Comparison of ENCODE assay signal across 8 cellular contexts in genomic region chr11:62552931-62553838, GRCh38. TPM values are rescaled to one million over a fixed set of nuclear protein-coding genes. Genes with fewer than 3 reads are reported as not detected.
DNase-seq lines count a peak whose midpoint lies in the region; ATAC-seq, FAIRE-seq and TF ChIP-seq lines count a peak whose summit lies in the region.

No MANE protein-coding gene starts in this region.

- H3K9ac ChIP-seq in kidney (ENCODE audit: low read length in 2 of 2) = peak overlapping the region; percentile 4 to 51

- peak overlapping the region; percentile 86 to 90 for H3K27ac ChIP-seq in kidney (ENCODE audit: low read depth in 2 of 2, low read length in 2 of 2)

- no peaks in the 10 kb centered on the region for H3K9me3 ChIP-seq in kidney (ENCODE audit: control insufficient read depth in 1 of 2, low read length in 2 of 2)

- intact Hi-C loops in kidney (cut with DNase I) = no loop called here

- peaks cover 57% of the 10 kb centered on the region in 2 donors for H3K4me1 ChIP-seq in kidney (ENCODE audit: control insufficient read depth in 1 of 2, insufficient read depth in 1 of 2, low read depth in 1 of 2, low read length in 2 of 2)

- CTCF ChIA-PET in T-cell (lab: Charles Lee) = interaction anchor here (0.7 to 2.9 kb wide), 8 partner anchors 10 to 755 kb away, joined by 3 to 40 read pairs (median 8); partner anchors contain the start of genes EEF1G (in 1 of the 2) and TUT1 (in 1 of the 2)

- H3K36me3 ChIP-seq in bronchial epithelial cell (ENCODE audit: control insufficient read depth, insufficient read depth, low read length) = no peaks in the 10 kb centered on the region
- peaks cover 0 to 7% of the 10 kb centered on the region in 2 donors for H3K36me3 ChIP-seq in kidney (ENCODE audit: control insufficient read depth in 1 of 2, insufficient read depth in 2 of 2, low read length in 2 of 2)

- H3K36me3 Mint-ChIP-seq in T-cell = peaks cover 4% of the 10 kb centered on the region
- peaks cover 53% of the 10 kb centered on the region for H3K36me3 Mint-ChIP-seq in stimulated activated effector memory CD8-positive, alpha-beta T cell treated with anti-CD3 and anti-CD28 coated beads, Interleukin-12 subunit alpha, Interleukin-12 subunit beta, amount 100 ng/mL, for 72 hours

- H3K9me3 Mint-ChIP-seq in T-cell = no peaks in the 10 kb centered on the region
- H3K9me3 Mint-ChIP-seq in stimulated activated effector memory CD8-positive, alpha-beta T cell treated with anti-CD3 and anti-CD28 coated beads, Interleukin-12 subunit alpha, Interleukin-12 subunit beta, amount 100 ng/mL, for 72 hours = no peaks in the 10 kb centered on the region

- POLR2A ChIA-PET in T-cell (lab: Charles Lee) = interaction anchor here (0.5 to 3.5 kb wide), 9 partner anchors 10 to 288 kb away, joined by 3 to 41 read pairs (median 11); partner anchors contain the start of gene TUT1 (in 1 of the 2)

- peak; percentile 93 for FAIRE-seq in bronchial epithelial cell (lab: Jason Lieb, UNC)
- no peak for FAIRE-seq in kidney (lab: Jason Lieb, UNC)

- TF ChIP-seq CTCF in HFF-Myc (IDR thresholded peaks at IDR 0.05; ENCODE audit: low read depth, low read length, missing control alignments) (no peak), bronchial epithelial cell (IDR thresholded peaks at IDR 0.05; ENCODE audit: insufficient read depth, low read length, severe bottlenecking) (no peak), kidney (IDR thresholded peaks at IDR 0.05; ENCODE audit: borderline replicate concordance, extremely low read depth, insufficient read depth) (no peak)

- peaks cover 87 to 95% (median 88%) of the 10 kb centered on the region in 3 donors for H3K4me1 Mint-ChIP-seq in T-cell
- H3K4me1 Mint-ChIP-seq in stimulated activated effector memory CD8-positive, alpha-beta T cell treated with anti-CD3 and anti-CD28 coated beads, Interleukin-12 subunit alpha, Interleukin-12 subunit beta, amount 100 ng/mL, for 72 hours = peaks cover 79% of the 10 kb centered on the region

- no peaks in the 10 kb centered on the region for H3K27me3 Mint-ChIP-seq in T-cell

- peak; percentile 12 to 45 (median 39) for ATAC-seq in T-cell (replicated peaks in 1 of 4)
- ATAC-seq in stimulated activated effector memory CD8-positive, alpha-beta T cell treated with anti-CD3 and anti-CD28 coated beads, Interleukin-12 subunit alpha, Interleukin-12 subunit beta, amount 100 ng/mL, for 72 hours = peak; percentile 42
- ATAC-seq in GM21515 (IDR thresholded peaks at IDR 0.05; ENCODE audit: unreplicated experiment) = no peak
- ATAC-seq in HG03196 (IDR thresholded peaks at IDR 0.05; ENCODE audit: unreplicated experiment) = no peak

- peak overlapping the region; percentile 43 to 82 (median 73) for H3K4me3 Mint-ChIP-seq in T-cell
- H3K4me3 Mint-ChIP-seq in stimulated activated effector memory CD8-positive, alpha-beta T cell treated with anti-CD3 and anti-CD28 coated beads, Interleukin-12 subunit alpha, Interleukin-12 subunit beta, amount 100 ng/mL, for 72 hours = peak overlapping the region; percentile 76

- no peaks in the 10 kb centered on the region for H3K27me3 ChIP-seq in bronchial epithelial cell (ENCODE audit: control insufficient read depth, insufficient read depth, low read length)

- peak overlapping the region; percentile 97 to 99 for H3K27ac Mint-ChIP-seq in T-cell
- H3K27ac Mint-ChIP-seq in stimulated activated effector memory CD8-positive, alpha-beta T cell treated with anti-CD3 and anti-CD28 coated beads, Interleukin-12 subunit alpha, Interleukin-12 subunit beta, amount 100 ng/mL, for 72 hours = peak overlapping the region; percentile 97

- DNase-seq in A172 (ENCODE audit: low spot score) (peak; percentile 99), HFF-Myc (ENCODE audit: extremely low read depth, low read depth) (peak; percentile 94), T-cell (peak in 30 of 34 experiments; percentile 39 to 75 (median 57)), bronchial epithelial cell (ENCODE audit: low read depth) (peak; percentile 94), kidney (peak; percentile 97)
- DNase-seq in stimulated activated effector memory CD8-positive, alpha-beta T cell treated with anti-CD3 and anti-CD28 coated beads, Interleukin-12 subunit alpha, Interleukin-12 subunit beta, amount 100 ng/mL, for 72 hours (ENCODE audit: low spot score in 2 of 2) = peak in 1 of 2 donors; percentile 77

- H3K4me3 ChIP-seq in HFF-Myc (replicated peaks; ENCODE audit: low read depth, low read length) (peak overlapping the region; percentile 38), bronchial epithelial cell (ENCODE audit: low read depth, low read length) (peak overlapping the region; percentile 7), kidney (ENCODE audit: low read length in 2 of 2) (peak overlapping the region; percentile 5 to 11)

RNA-seq across cellular contexts. Expression of gene AHNAK, which starts 6.6 kb away (rescaled TPM):
- 298 and 391 TPM in 2 replicates for total RNA-seq in A172 (2014; rRNA removed; shearing (Covaris generic))
- total RNA-seq in T-cell (100 to 1,000 TPM; 267 to 636 (median 395) TPM), bronchial epithelial cell (354 and 607 TPM in 2 replicates), kidney (700 TPM)
- 36.6 TPM for polyA plus RNA-seq in kidney (ENCODE audit: insufficient read depth, low read depth, low replicate concordance)

RNA-seq across cellular contexts. Expression of gene EEF1G, which starts 20.5 kb away (rescaled TPM):
- total RNA-seq in A172 (2014; rRNA removed; shearing (Covaris generic)) = 1,294 and 1,343 TPM in 2 replicates
- total RNA-seq in T-cell (1,000 to 10,000 TPM; 1,908 to 2,187 (median 2,119) TPM), bronchial epithelial cell (2,058 and 2,441 TPM in 2 replicates), kidney (1,136 TPM)
- polyA plus RNA-seq in kidney (ENCODE audit: insufficient read depth, low read depth, low replicate concordance) = 1,809 TPM

RNA-seq across cellular contexts. Expression of gene TUT1, which starts 38.1 kb away (rescaled TPM):
- 7.9 and 9.6 TPM in 2 replicates for total RNA-seq in A172 (2014; rRNA removed; shearing (Covaris generic))
- total RNA-seq in T-cell = 10 to 100 TPM; 35.2 to 56.0 (median 42.9) TPM
- 7.0 and 9.5 TPM in 2 replicates for total RNA-seq in bronchial epithelial cell
- total RNA-seq in kidney = 29.5 TPM
- 18.7 TPM for polyA plus RNA-seq in kidney (ENCODE audit: insufficient read depth, low read depth, low replicate concordance)

RNA-seq across cellular contexts. Expression of gene MTA2, which starts 48.5 kb away (rescaled TPM):
- total RNA-seq in A172 (2014; rRNA removed; shearing (Covaris generic)) = 114 and 139 TPM in 2 replicates
- total RNA-seq in T-cell (100 to 1,000 TPM; 151 to 185 (median 184) TPM), bronchial epithelial cell (150 and 162 TPM in 2 replicates), kidney (71.8 TPM)
- polyA plus RNA-seq in kidney (ENCODE audit: insufficient read depth, low read depth, low replicate concordance) = 34.4 TPM

RNA-seq across cellular contexts. Expression of gene EML3, which starts 59.4 kb away (rescaled TPM):
- 16.0 and 19.5 TPM in 2 replicates for total RNA-seq in A172 (2014; rRNA removed; shearing (Covaris generic))
- 100 to 1,000 TPM; 160 to 372 (median 328) TPM for total RNA-seq in T-cell
- 10.0 and 11.1 TPM in 2 replicates for total RNA-seq in bronchial epithelial cell
- total RNA-seq in kidney = 83.3 TPM
- polyA plus RNA-seq in kidney (ENCODE audit: insufficient read depth, low read depth, low replicate concordance) = 35.0 TPM

Comparison
In these comparisons a context has a peak if more than half of its experiments do, and no peak if none do; other contexts are left out.
1. ATAC-seq: peak in T-cell (4 of 4) and stimulated activated effector memory CD8-positive, alpha-beta T cell treated with anti-CD3 and anti-CD28 coated beads, Interleukin-12 subunit alpha, Interleukin-12 subunit beta, amount 100 ng/mL, for 72 hours (single experiment); none in GM21515 (single experiment) and HG03196 (single experiment).
2. Peak in every context shown above with its lines, with median percentiles within 50 percentile points of each other: H3K4me3 ChIP-seq.